8 cellular contexts compared by ENCODE assay signal in genomic region chr22:25791556-25791955, GRCh38. TPM values are rescaled to one million over a fixed set of nuclear protein-coding genes. Genes with fewer than 3 reads are reported as not detected.
"Had no signal": no experiment of that assay in that cellular context is flagged by ENCODE, and none has a peak within 500 bp of the region (broad histone marks: within the 10 kb centered on the region; RNA-seq: fewer than 3 reads in every experiment).

No MANE protein-coding gene starts in this region.

- H3K4me2 ChIP-seq: GM23338 had no signal

- DNase-seq: H7, IMR-90 had no signal

- H3K9me3 ChIP-seq: HAP-1 had no signal

- ATAC-seq: GM23338, HCT116 had no signal

- H3K4me1 ChIP-seq: HAP-1 had no signal

- H3K4me3 ChIP-seq: GM23338, HAP-1 had no signal

- H3K36me3 ChIP-seq: HAP-1 had no signal

- FAIRE-seq: H1, HTR-8/SVneo had no signal

- H2AFZ ChIP-seq: GM23338 had no signal

RNA-seq across cellular contexts. Expression of gene MYO18B, which starts 49.6 kb away (rescaled TPM):
- total RNA-seq: HT-29 had no signal
- polyA plus RNA-seq: IMR-90 had no signal
